Comparison of ENCODE assay signal across 8 cellular contexts in the genomic region with DNA sequence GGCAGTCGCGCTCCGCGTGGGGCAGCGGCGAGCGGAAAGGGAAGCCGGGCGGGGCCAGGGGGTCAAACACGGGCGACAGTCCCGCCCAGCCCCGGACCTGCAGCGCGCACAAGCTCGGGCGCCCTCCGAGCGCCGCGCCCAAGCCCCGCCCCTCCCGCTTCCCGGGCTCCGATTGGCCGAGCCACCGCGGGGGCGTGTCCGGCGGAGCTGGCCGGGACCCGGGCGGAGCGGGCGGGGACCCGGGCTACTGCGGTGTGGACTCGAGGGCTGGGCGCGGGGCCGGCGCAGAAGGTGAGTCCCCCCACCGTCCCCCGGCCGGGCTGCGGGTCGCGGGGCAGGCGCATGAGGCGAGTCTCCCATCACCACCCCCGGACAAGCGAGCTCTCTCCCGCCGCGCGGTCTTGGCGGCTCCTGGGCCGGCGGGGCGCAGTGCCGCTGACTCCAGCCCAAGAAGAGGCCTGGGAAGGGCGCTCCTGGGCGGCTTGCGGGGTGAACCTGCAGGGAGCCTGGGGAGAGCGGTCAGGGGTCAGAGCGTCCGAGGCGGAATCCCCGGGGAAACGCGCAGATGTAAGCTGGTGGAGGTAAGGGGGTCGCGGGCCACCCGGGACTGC. TPM values are rescaled to one million over a fixed set of nuclear protein-coding genes. Genes with fewer than 3 reads are reported as not detected.
DNase-seq lines count a peak whose midpoint lies in the region; ATAC-seq and TF ChIP-seq lines count a peak whose summit lies in the region.

A gene with protein sequence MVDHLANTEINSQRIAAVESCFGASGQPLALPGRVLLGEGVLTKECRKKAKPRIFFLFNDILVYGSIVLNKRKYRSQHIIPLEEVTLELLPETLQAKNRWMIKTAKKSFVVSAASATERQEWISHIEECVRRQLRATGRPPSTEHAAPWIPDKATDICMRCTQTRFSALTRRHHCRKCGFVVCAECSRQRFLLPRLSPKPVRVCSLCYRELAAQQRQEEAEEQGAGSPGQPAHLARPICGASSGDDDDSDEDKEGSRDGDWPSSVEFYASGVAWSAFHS (plus strand): TSS at position 247 of the 611 bp plus-strand sequence. CDS start 8,379 bp downstream, outside the sequence.

- H3K79me2 ChIP-seq in OCI-LY1 (ENCODE audit: insufficient read depth, low read length), result no peaks in the 10 kb centered on the region

- H3K36me3 ChIP-seq in OCI-LY1 (ENCODE audit: insufficient read depth, low read length), result no peaks in the 10 kb centered on the region
- no peaks in the 10 kb centered on the region for H3K36me3 ChIP-seq in mucosa of descending colon (ENCODE audit: low read depth)

- H3F3A ChIP-seq in OCI-LY1 (ENCODE audit: insufficient read depth, low read length), result peaks cover 5% of the 10 kb centered on the region; the same call in 1 of the 2 replicates

- H3K27ac ChIP-seq in OCI-LY1 (ENCODE audit: low read depth, low read length, poor library complexity, severe bottlenecking), result no peak within 1 kb of the TSS

- 0 out of 2 replicates have a peak, but pooled peaks cover 6% of the 10 kb centered on the region for H3K27me3 ChIP-seq in OCI-LY1 (ENCODE audit: insufficient read depth, low read length)

- no peaks in the 10 kb centered on the region for H4K20me1 ChIP-seq in OCI-LY1 (ENCODE audit: insufficient read depth, low read length)

- H3K9me3 ChIP-seq in OCI-LY1 (ENCODE audit: low read length), result no peaks in the 10 kb centered on the region
- H3K9me3 ChIP-seq in mucosa of descending colon, result no peaks in the 10 kb centered on the region

- H3K4me1 ChIP-seq in OCI-LY1 (ENCODE audit: insufficient read depth, low read length, severe bottlenecking) (peaks cover 35% of the 10 kb centered on the region), mucosa of descending colon (ENCODE audit: low read depth) (peaks cover 22% of the 10 kb centered on the region)

- no peaks in the 10 kb centered on the region for H3K9me2 ChIP-seq in OCI-LY1 (ENCODE audit: low read depth, low read length)

- intact Hi-C loops in mucosa of descending colon (cut with DNase I, micrococcal nuclease), result no loop called here

- peak within 1 kb of the TSS; percentile 68 for H3K9ac ChIP-seq in OCI-LY1 (ENCODE audit: low read length)

- H3K4me2 ChIP-seq in OCI-LY1 (ENCODE audit: low read length), result peak within 1 kb of the TSS; percentile 86

- peak; percentile 87 for ATAC-seq in GM19351 (IDR thresholded peaks at IDR 0.05; ENCODE audit: unreplicated experiment)
- peak; percentile 82 for ATAC-seq in HG03460 (IDR thresholded peaks at IDR 0.05; ENCODE audit: unreplicated experiment)
- peak; percentile 94 for ATAC-seq in mucosa of descending colon

- peak within 1 kb of the TSS; percentile 72 for H3K4me3 ChIP-seq in OCI-LY1 (ENCODE audit: low read depth, low read length, poor library complexity, severe bottlenecking)
- peak within 1 kb of the TSS; percentile 49 for H3K4me3 ChIP-seq in epithelial cell of esophagus (ENCODE audit: low read length)
- peak within 1 kb of the TSS; percentile 72 for H3K4me3 ChIP-seq in mucosa of descending colon

- DNase-seq in CMK (ENCODE audit: low read depth) (peak; percentile 78), activated T-cell treated with anti-CD3 and anti-CD28 coated beads for 1 hour (ENCODE audit: low read depth) (peak; percentile 79), epithelial cell of esophagus (ENCODE audit: low read depth) (peak; percentile 84), mucosa of descending colon (peak; percentile 94 to 95 (median 94))
- DNase-seq in stimulated activated CD8-positive, alpha-beta memory T cell treated with anti-CD3 and anti-CD28 coated beads, Interleukin-4, amount 100 ng/mL, for 24 hours (ENCODE audit: low read depth), result peak; percentile 77

- no peak within 1 kb of the TSS for H2AFZ ChIP-seq in OCI-LY1 (ENCODE audit: low read length)

- TF ChIP-seq CTCF in OCI-LY1 (IDR thresholded peaks at IDR 0.05; ENCODE audit: low read length), result no peak
- no peak for TF ChIP-seq CTCF in epithelial cell of esophagus (IDR thresholded peaks at IDR 0.05; ENCODE audit: insufficient read depth, low read depth, low read length, missing control alignments)
- TF ChIP-seq CTCF in mucosa of descending colon (IDR thresholded peaks at IDR 0.05), result no peak

RNA-seq across cellular contexts. Expression of the gene that starts here (rescaled TPM):
- total RNA-seq in mucosa of descending colon, result 1 to 10 TPM; 4.0 to 6.9 (median 6.7) TPM
